ENCODE assay signal across 21 cellular contexts in the genomic region with DNA sequence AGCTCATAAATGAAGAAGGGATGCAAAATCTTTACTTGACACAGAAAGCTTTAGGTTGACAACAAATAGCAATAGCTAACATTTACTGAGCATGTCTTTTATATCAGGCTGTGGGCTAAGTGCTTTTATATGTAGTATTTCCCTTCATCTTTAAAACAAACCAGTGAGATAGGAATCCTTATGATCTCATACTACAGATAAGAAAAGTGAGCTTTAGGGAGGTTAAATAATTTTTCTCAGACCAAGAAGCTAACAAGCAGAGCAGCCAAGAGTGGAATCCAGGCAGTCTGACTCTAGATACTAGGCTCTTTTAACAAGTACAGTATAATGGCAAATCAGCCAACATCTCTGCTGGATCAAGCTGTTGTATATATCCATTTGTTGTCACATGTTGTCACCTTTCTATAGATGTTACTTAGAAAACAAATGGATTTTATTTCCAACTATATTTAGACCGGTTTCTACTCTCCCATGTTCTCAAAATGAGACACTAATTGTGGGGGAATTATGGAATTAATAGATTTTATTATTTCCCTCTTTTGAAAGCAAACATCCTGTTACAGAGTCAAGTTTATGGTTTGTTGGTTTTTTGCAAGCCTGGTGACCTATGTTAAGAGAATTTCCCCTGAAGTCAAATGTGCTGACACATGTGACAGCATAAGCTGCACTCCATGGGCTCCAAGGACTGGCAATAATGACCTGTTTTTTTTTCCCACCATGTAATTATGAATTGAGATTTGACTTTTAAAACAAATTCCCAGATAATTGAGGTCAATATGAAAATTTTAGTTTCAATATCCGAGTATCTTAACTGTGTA.
DNase-seq lines count a peak whose midpoint lies in the region; ATAC-seq and TF ChIP-seq lines count a peak whose summit lies in the region.
"Had no signal": no experiment of that assay in that cellular context is flagged by ENCODE, and none has a peak within 500 bp of the region (broad histone marks: within the 10 kb centered on the region; RNA-seq: fewer than 3 reads in every experiment).

No MANE protein-coding gene starts in this region.

- no peaks in the 10 kb centered on the region for H3K36me3 ChIP-seq in ascending aorta
- H3K36me3 ChIP-seq: esophagus muscularis mucosa, heart right ventricle, MG63, neural progenitor cell, Peyer's patch had no signal

- H3K27me3 Mint-ChIP-seq in activated T-cell treated with anti-CD3 and anti-CD28 coated beads, Interleukin-2, amount 50 U/mL, for 72 hours (ENCODE audit: low read depth): no peaks in the 10 kb centered on the region
- no peaks in the 10 kb centered on the region for H3K27me3 Mint-ChIP-seq in activated T-cell treated with anti-CD3 and anti-CD28 coated beads, Interleukin-2, amount 50 U/mL, for 4 hours (ENCODE audit: low read depth)
- H3K27me3 Mint-ChIP-seq in stimulated activated memory B cell treated with anti-CD40 and anti-IgM and Interleukin-4, amounts not matched to agents 10 μg/mL and 1 μg/mL and 100 μg/mL, for 72 hours: no peaks in the 10 kb centered on the region

- H3K27me3 ChIP-seq in ascending aorta: no peaks in the 10 kb centered on the region
- H3K27me3 ChIP-seq: esophagus muscularis mucosa, heart right ventricle, MG63, neural progenitor cell, Peyer's patch had no signal

- TF ChIP-seq CTCF in epithelial cell of esophagus (IDR thresholded peaks at IDR 0.05; ENCODE audit: insufficient read depth, low read depth, low read length, missing control alignments) (no peak), ascending aorta (IDR thresholded peaks at IDR 0.05) (no peak)

- no peaks in the 10 kb centered on the region for H3K9me3 Mint-ChIP-seq in activated T-cell treated with anti-CD3 and anti-CD28 coated beads, Interleukin-2, amount 50 U/mL, for 72 hours
- H3K9me3 Mint-ChIP-seq in activated T-cell treated with anti-CD3 and anti-CD28 coated beads, Interleukin-2, amount 50 U/mL, for 4 hours: no peaks in the 10 kb centered on the region
- no peaks in the 10 kb centered on the region for H3K9me3 Mint-ChIP-seq in stimulated activated memory B cell treated with anti-CD40 and anti-IgM and Interleukin-4, amounts not matched to agents 10 μg/mL and 1 μg/mL and 100 μg/mL, for 72 hours
- H3K9me3 Mint-ChIP-seq: dendritic cell treated with granulocyte-macrophage colony-stimulating factor and Interleukin-4, amounts not matched to agents 40 ng/mL and 50 ng/mL, for 4 days; neural progenitor cell had no signal

- intact Hi-C loops in sciatic nerve (cut with DNase I): no loop called here
- intact Hi-C loops in ascending aorta (cut with DNase I): no loop called here

- ATAC-seq in activated T-cell treated with anti-CD3 and anti-CD28 coated beads, Interleukin-2, amount 50 U/mL, for 72 hours (replicated peaks in 1 of 2): no peak
- no peak for ATAC-seq in activated T-cell treated with anti-CD3 and anti-CD28 coated beads, Interleukin-2, amount 50 U/mL, for 4 hours
- ATAC-seq in stimulated activated memory B cell treated with anti-CD40 and anti-IgM and Interleukin-4, amounts not matched to agents 10 μg/mL and 1 μg/mL and 100 μg/mL, for 72 hours: peak; percentile 67
- ATAC-seq in sciatic nerve: no peak
- ATAC-seq: heart right ventricle had no signal

- H3K4me3 ChIP-seq in epithelial cell of esophagus (ENCODE audit: low read length) (no peak overlapping the region), ascending aorta (no peak overlapping the region)
- H3K4me3 ChIP-seq: esophagus muscularis mucosa, heart right ventricle, MG63, neural progenitor cell, Peyer's patch had no signal

- peaks cover 52% of the 10 kb centered on the region for H3K4me1 Mint-ChIP-seq in activated T-cell treated with anti-CD3 and anti-CD28 coated beads, Interleukin-2, amount 50 U/mL, for 72 hours (ENCODE audit: low read depth)
- H3K4me1 Mint-ChIP-seq in activated T-cell treated with anti-CD3 and anti-CD28 coated beads, Interleukin-2, amount 50 U/mL, for 4 hours (ENCODE audit: low read depth): peaks cover 56% of the 10 kb centered on the region
- H3K4me1 Mint-ChIP-seq in stimulated activated memory B cell treated with anti-CD40 and anti-IgM and Interleukin-4, amounts not matched to agents 10 μg/mL and 1 μg/mL and 100 μg/mL, for 72 hours: peaks cover 44% of the 10 kb centered on the region

- peak overlapping the region; percentile 22 for H3K27ac Mint-ChIP-seq in activated T-cell treated with anti-CD3 and anti-CD28 coated beads, Interleukin-2, amount 50 U/mL, for 72 hours
- peak overlapping the region; percentile 29 for H3K27ac Mint-ChIP-seq in stimulated activated memory B cell treated with anti-CD40 and anti-IgM and Interleukin-4, amounts not matched to agents 10 μg/mL and 1 μg/mL and 100 μg/mL, for 72 hours
- H3K27ac Mint-ChIP-seq: dendritic cell treated with granulocyte-macrophage colony-stimulating factor and Interleukin-4, amounts not matched to agents 40 ng/mL and 50 ng/mL, for 4 days; neural progenitor cell had no signal

- no peaks in the 10 kb centered on the region for H3K4me1 ChIP-seq in ascending aorta
- H3K4me1 ChIP-seq: neural progenitor cell, Peyer's patch had no signal

- no peak overlapping the region for H3K4me3 Mint-ChIP-seq in activated T-cell treated with anti-CD3 and anti-CD28 coated beads, Interleukin-2, amount 50 U/mL, for 72 hours
- no peak overlapping the region for H3K4me3 Mint-ChIP-seq in activated T-cell treated with anti-CD3 and anti-CD28 coated beads, Interleukin-2, amount 50 U/mL, for 4 hours
- H3K4me3 Mint-ChIP-seq in stimulated activated memory B cell treated with anti-CD40 and anti-IgM and Interleukin-4, amounts not matched to agents 10 μg/mL and 1 μg/mL and 100 μg/mL, for 72 hours: no peak overlapping the region
- H3K4me3 Mint-ChIP-seq: dendritic cell treated with granulocyte-macrophage colony-stimulating factor and Interleukin-4, amounts not matched to agents 40 ng/mL and 50 ng/mL, for 4 days; neural progenitor cell had no signal

- H3K9me3 ChIP-seq in ascending aorta: no peaks in the 10 kb centered on the region
- H3K9me3 ChIP-seq: esophagus muscularis mucosa, heart right ventricle, MG63, Peyer's patch had no signal

- H3K27ac ChIP-seq in ascending aorta: no peak overlapping the region
- H3K27ac ChIP-seq: esophagus muscularis mucosa, heart right ventricle, neural progenitor cell, Peyer's patch had no signal

- peaks cover 0 to 2% of the 10 kb centered on the region in 2 donors for H3K36me3 Mint-ChIP-seq in activated T-cell treated with anti-CD3 and anti-CD28 coated beads, Interleukin-2, amount 50 U/mL, for 72 hours (ENCODE audit: insufficient read depth in 2 of 2)
- H3K36me3 Mint-ChIP-seq in activated T-cell treated with anti-CD3 and anti-CD28 coated beads, Interleukin-2, amount 50 U/mL, for 4 hours (ENCODE audit: insufficient read depth): no peaks in the 10 kb centered on the region
- no peaks in the 10 kb centered on the region for H3K36me3 Mint-ChIP-seq in stimulated activated memory B cell treated with anti-CD40 and anti-IgM and Interleukin-4, amounts not matched to agents 10 μg/mL and 1 μg/mL and 100 μg/mL, for 72 hours
- H3K36me3 Mint-ChIP-seq: neural progenitor cell had no signal

- DNase-seq in activated T-cell treated with anti-CD3 and anti-CD28 coated beads, Interleukin-2, amount 50 U/mL, for 72 hours: no peak
- no peak for DNase-seq in activated T-cell treated with anti-CD3 and anti-CD28 coated beads, Interleukin-2, amount 50 U/mL, for 4 hours
- DNase-seq in NCI-H1048 (lab: John Stamatoyannopoulos, UW) (peak; percentile 94), epithelial cell of esophagus (ENCODE audit: low read depth) (peak; percentile 46), sciatic nerve (ENCODE audit: low spot score) (no peak), ascending aorta (ENCODE audit: low spot score in 2 of 2) (no peak)
- DNase-seq in stimulated activated CD8-positive, alpha-beta memory T cell treated with anti-CD3 and anti-CD28 coated beads, Interleukin-4, amount 100 ng/mL, for 48 hours: no peak
- DNase-seq: activated effector memory CD4-positive, alpha-beta T cell treated with anti-CD3 and anti-CD28 coated beads, Interleukin-2, amount 50 U/mL, for 16 hours; anterior cingulate cortex; COR-L47; HCEC 1CT; heart right ventricle; mesenchymal stem cell; MG63; NCI-H187 treated with DMSO at 0.1 percent for 48 hours; NCI-H524 treated with DMSO at 0.1 percent for 48 hours; Peyer's patch had no signal

Comparison
In these comparisons a context has a peak if more than half of its experiments do, and no peak if none do; other contexts are left out.
1. DNase-seq: peak in NCI-H1048 (single experiment) and epithelial cell of esophagus (single experiment); none in activated T-cell treated with anti-CD3 and anti-CD28 coated beads, Interleukin-2, amount 50 U/mL, for 72 hours (0 of 2), activated T-cell treated with anti-CD3 and anti-CD28 coated beads, Interleukin-2, amount 50 U/mL, for 4 hours (single experiment), sciatic nerve (single experiment), stimulated activated CD8-positive, alpha-beta memory T cell treated with anti-CD3 and anti-CD28 coated beads, Interleukin-4, amount 100 ng/mL, for 48 hours (single experiment) and ascending aorta (0 of 2).